Comparison of ENCODE assay signal across 11 cellular contexts in the genomic region with DNA sequence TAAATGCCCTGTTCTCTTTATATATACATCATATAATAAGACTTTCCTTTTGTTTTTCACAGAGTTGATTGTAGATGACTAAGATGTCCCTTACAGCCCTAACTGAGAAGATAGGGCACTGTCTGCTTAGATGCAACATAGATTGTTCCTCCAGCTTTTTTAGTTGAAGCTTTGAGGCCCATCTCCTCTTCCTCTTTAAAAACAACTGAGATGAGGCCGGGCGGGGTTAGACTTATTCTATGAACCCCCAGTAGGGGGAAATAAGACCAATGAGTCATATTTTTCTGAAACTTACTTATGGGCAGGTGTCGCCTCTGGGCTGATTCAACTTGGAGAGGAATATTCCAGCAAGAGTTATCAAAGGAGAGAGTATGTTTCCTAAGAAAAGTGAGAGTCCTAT.
DNase-seq lines count a peak whose midpoint lies in the region; ATAC-seq lines count a peak whose summit lies in the region.
"Had no signal": no experiment of that assay in that cellular context is flagged by ENCODE, and none has a peak within 500 bp of the region (broad histone marks: within the 10 kb centered on the region; RNA-seq: fewer than 3 reads in every experiment).

No MANE protein-coding gene starts in this region.

- peak overlapping the region; percentile 80 for H3K27ac Mint-ChIP-seq in activated T-cell treated with anti-CD3 and anti-CD28 coated beads, Interleukin-2, amount 50 U/mL, for 72 hours
- H3K27ac Mint-ChIP-seq: natural killer cell treated with Interleukin-12 subunit alpha and Interleukin-12 subunit beta and Interleukin-15 and Interleukin-18, amount 100 ng/mL, for 72 hours had no signal

- H3K36me3 Mint-ChIP-seq in activated T-cell treated with anti-CD3 and anti-CD28 coated beads, Interleukin-2, amount 50 U/mL, for 72 hours (ENCODE audit: insufficient read depth in 2 of 2) = peaks cover 0 to 3% of the 10 kb centered on the region in 2 donors
- H3K36me3 Mint-ChIP-seq: natural killer cell treated with Interleukin-12 subunit alpha and Interleukin-12 subunit beta and Interleukin-15 and Interleukin-18, amount 100 ng/mL, for 72 hours had no signal

- DNase-seq in DMS53 (lab: John Stamatoyannopoulos, UW) (peak; percentile 75), posterior cingulate gyrus (no peak), NCI-H1694 (lab: John Stamatoyannopoulos, UW) (no peak)
- DNase-seq in activated T-cell treated with anti-CD3 and anti-CD28 coated beads, Interleukin-2, amount 50 U/mL, for 72 hours = peak; percentile 39 to 65
- DNase-seq in activated effector memory CD4-positive, alpha-beta T cell treated with anti-CD3 and anti-CD28 coated beads, Interleukin-2, amount 50 U/mL, for 16 hours = no peak
- DNase-seq: activated gamma-delta T cell, tibial artery had no signal

- peak; percentile 79 for ATAC-seq in GM19351 (IDR thresholded peaks at IDR 0.05; ENCODE audit: unreplicated experiment)
- peak; percentile 65 for ATAC-seq in HG03442 (IDR thresholded peaks at IDR 0.05; ENCODE audit: unreplicated experiment)
- ATAC-seq in activated T-cell treated with anti-CD3 and anti-CD28 coated beads, Interleukin-2, amount 50 U/mL, for 72 hours (replicated peaks in 1 of 2) = peak; percentile 48 to 59
- no peak for ATAC-seq in GM19328 (IDR thresholded peaks at IDR 0.05; ENCODE audit: unreplicated experiment)
- ATAC-seq: natural killer cell treated with Interleukin-12 subunit alpha and Interleukin-12 subunit beta and Interleukin-15 and Interleukin-18, amount 100 ng/mL, for 72 hours had no signal

- H3K9me3 Mint-ChIP-seq in activated T-cell treated with anti-CD3 and anti-CD28 coated beads, Interleukin-2, amount 50 U/mL, for 72 hours = no peaks in the 10 kb centered on the region
- H3K9me3 Mint-ChIP-seq: natural killer cell treated with Interleukin-12 subunit alpha and Interleukin-12 subunit beta and Interleukin-15 and Interleukin-18, amount 100 ng/mL, for 72 hours had no signal

- intact Hi-C loops in posterior cingulate gyrus (cut with DNase I) = no loop called here

- H3K4me1 Mint-ChIP-seq in activated T-cell treated with anti-CD3 and anti-CD28 coated beads, Interleukin-2, amount 50 U/mL, for 72 hours (ENCODE audit: low read depth) = peaks cover 61% of the 10 kb centered on the region

- peak overlapping the region; percentile 37 to 86 for H3K4me3 Mint-ChIP-seq in activated T-cell treated with anti-CD3 and anti-CD28 coated beads, Interleukin-2, amount 50 U/mL, for 72 hours
- H3K4me3 Mint-ChIP-seq: natural killer cell treated with Interleukin-12 subunit alpha and Interleukin-12 subunit beta and Interleukin-15 and Interleukin-18, amount 100 ng/mL, for 72 hours had no signal

- H3K27me3 Mint-ChIP-seq in activated T-cell treated with anti-CD3 and anti-CD28 coated beads, Interleukin-2, amount 50 U/mL, for 72 hours (ENCODE audit: low read depth) = no peaks in the 10 kb centered on the region

Comparison
In these comparisons a context has a peak if more than half of its experiments do, and no peak if none do; other contexts are left out.
1. DNase-seq: peak in DMS53 (single experiment) and activated T-cell treated with anti-CD3 and anti-CD28 coated beads, Interleukin-2, amount 50 U/mL, for 72 hours (2 of 2); none in posterior cingulate gyrus (0 of 10), activated effector memory CD4-positive, alpha-beta T cell treated with anti-CD3 and anti-CD28 coated beads, Interleukin-2, amount 50 U/mL, for 16 hours (single experiment) and NCI-H1694 (single experiment).